8 cellular contexts compared by ENCODE assay signal in the genomic region with DNA sequence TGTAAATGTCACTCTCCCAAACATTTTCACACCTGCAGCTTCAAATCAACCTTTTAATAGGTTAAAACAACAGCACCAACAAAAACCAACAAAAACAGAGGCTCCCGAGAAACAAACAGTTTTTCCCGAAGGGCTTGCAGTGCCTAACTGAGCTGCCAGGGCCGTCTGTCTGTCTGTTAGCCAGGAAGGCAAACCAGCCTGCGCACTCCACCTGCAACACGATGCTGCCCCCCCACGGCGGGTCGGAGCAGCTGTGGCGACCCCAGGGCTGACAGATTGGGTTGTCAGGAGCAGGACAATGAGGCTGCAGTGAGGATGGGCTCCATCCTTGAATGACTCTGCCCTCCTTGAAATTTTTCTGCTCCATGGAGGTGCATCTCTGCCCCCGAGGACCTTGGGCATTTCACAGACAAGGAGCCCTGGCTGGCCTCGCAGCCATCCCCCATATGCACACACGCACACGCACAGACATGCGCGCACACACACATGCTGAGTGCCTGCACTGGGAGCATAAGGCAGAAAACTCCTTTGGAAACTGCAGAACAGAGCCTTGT. TPM values are rescaled to one million over a fixed set of nuclear protein-coding genes. Genes with fewer than 3 reads are reported as not detected.
DNase-seq lines count a peak whose midpoint lies in the region; ATAC-seq and TF ChIP-seq lines count a peak whose summit lies in the region.

No MANE protein-coding gene starts in this region.

- H3K9me3 ChIP-seq in neuronal stem cell (replicated peaks in 1 of 2; ENCODE audit: control insufficient read depth in 2 of 2, insufficient read depth in 1 of 2, low read depth in 1 of 2, low read length in 2 of 2) (peaks cover 0 to 6% of the 10 kb centered on the region in 2 donors), esophagus squamous epithelium (no peaks in the 10 kb centered on the region)

- no peak overlapping the region for H3K27ac Mint-ChIP-seq in activated naive CD4-positive, alpha-beta T cell treated with anti-CD3 and anti-CD28 coated beads, Interleukin-2, amount 50 U/mL, for 72 hours

- ATAC-seq in activated naive CD4-positive, alpha-beta T cell treated with anti-CD3 and anti-CD28 coated beads, Interleukin-2, amount 50 U/mL, for 72 hours = peak in 1 of 2 donors; percentile 40
- no peak for ATAC-seq in HG02885 (IDR thresholded peaks at IDR 0.05; ENCODE audit: poor library complexity, unreplicated experiment)

- H3K27me3 ChIP-seq in dorsolateral prefrontal cortex (peaks cover 0 to 81% (median 31%) of the 10 kb centered on the region in 45 donors), neuronal stem cell (ENCODE audit: control insufficient read depth in 3 of 3, insufficient read depth in 3 of 3, low read depth in 1 of 3, low read length in 3 of 3) (no peaks in the 10 kb centered on the region), esophagus squamous epithelium (peaks cover 0 to 92% (median 0%) of the 10 kb centered on the region in 4 donors)

- peak overlapping the region in 2 of 59 donors; percentile 13 to 28 for H3K27ac ChIP-seq in dorsolateral prefrontal cortex
- peak overlapping the region; percentile 91 for H3K27ac ChIP-seq in neuronal stem cell (replicated peaks; ENCODE audit: low read length)
- H3K27ac ChIP-seq in esophagus squamous epithelium = no peak overlapping the region

- H2BK12ac ChIP-seq in neuronal stem cell (ENCODE audit: low read length) = peak overlapping the region; percentile 99

- no peaks in the 10 kb centered on the region for H3K36me3 ChIP-seq in neuronal stem cell (replicated peaks in 1 of 2; ENCODE audit: control insufficient read depth in 2 of 2, insufficient read depth in 2 of 2, low read length in 2 of 2)
- H3K36me3 ChIP-seq in esophagus squamous epithelium = no peaks in the 10 kb centered on the region

- no peak overlapping the region for H3K4me2 ChIP-seq in neuronal stem cell (ENCODE audit: insufficient read depth, low read length, poor library complexity, severe bottlenecking)

- peak in 44 of 56 donors; percentile 9 to 60 (median 35) for TF ChIP-seq CTCF in dorsolateral prefrontal cortex (IDR thresholded peaks at IDR 0.05 in 54 of 56, conservative IDR thresholded peaks at IDR 0.05 in 2 of 56; ENCODE audit: low read depth in 1 of 56, partially characterized antibody in 56 of 56)
- peak in 1 of 6 experiments; percentile 36 for TF ChIP-seq CTCF in esophagus squamous epithelium (IDR thresholded peaks at IDR 0.05)

- peak overlapping the region; percentile 77 for H2AFZ ChIP-seq in neuronal stem cell (ENCODE audit: low read length)

- H2BK120ac ChIP-seq in neuronal stem cell (ENCODE audit: low read depth, low read length) = peak overlapping the region; percentile 61

- H3K4ac ChIP-seq in neuronal stem cell (ENCODE audit: low read length) = peak overlapping the region; percentile 1

- H2AK5ac ChIP-seq in neuronal stem cell (ENCODE audit: low read depth, low read length) = peak overlapping the region; percentile 98

- peak overlapping the region; percentile 91 for H2BK15ac ChIP-seq in neuronal stem cell (ENCODE audit: low read length)

- H3K9me3 Mint-ChIP-seq in activated naive CD4-positive, alpha-beta T cell treated with anti-CD3 and anti-CD28 coated beads, Interleukin-2, amount 50 U/mL, for 72 hours = no peaks in the 10 kb centered on the region

- H3K79me1 ChIP-seq in neuronal stem cell (ENCODE audit: low read depth, low read length) = no peaks in the 10 kb centered on the region

- no peaks in the 10 kb centered on the region for H3K36me3 Mint-ChIP-seq in activated naive CD4-positive, alpha-beta T cell treated with anti-CD3 and anti-CD28 coated beads, Interleukin-2, amount 50 U/mL, for 72 hours

- no peak for TF ChIP-seq POLR2A in esophagus squamous epithelium (IDR thresholded peaks at IDR 0.05)

- peak overlapping the region; percentile 96 for H3K18ac ChIP-seq in neuronal stem cell (ENCODE audit: low read length)

- intact Hi-C loops in dorsolateral prefrontal cortex (cut with DNase I) (loop anchor here in 1 of 2 donors (10.0 kb wide), 1 partner anchor 486 kb away; no protein-coding TSS in a partner anchor), esophagus squamous epithelium (cut with DNase I) (no loop called here)

- peak overlapping the region; percentile 63 for H3K9ac ChIP-seq in neuronal stem cell (ENCODE audit: low read depth, low read length, poor library complexity)

- H3K4me1 ChIP-seq in neuronal stem cell (ENCODE audit: control insufficient read depth in 2 of 2, insufficient read depth in 1 of 2, low read depth in 1 of 2, low read length in 2 of 2) (peaks cover 50 to 55% of the 10 kb centered on the region in 2 donors), esophagus squamous epithelium (peaks cover 0 to 19% (median 0%) of the 10 kb centered on the region in 3 donors)

- no CpG with 5 or more reads among the region's 15 CpGs for WGBS in neuronal stem cell (ENCODE audit: extremely low coverage in 2 of 2, insufficient read length in 2 of 2, insufficient replicate concordance in 1 of 2), 2 donors
- 36 to 70% methylated on average over 10 to 12 of the region's 15 CpGs for WGBS in esophagus squamous epithelium, 2 donors

- peak overlapping the region; percentile 35 for H3K23ac ChIP-seq in neuronal stem cell (ENCODE audit: low read depth, low read length, poor library complexity)

- H4K8ac ChIP-seq in neuronal stem cell (ENCODE audit: low read depth, low read length) = peak overlapping the region; percentile 83

- H4K91ac ChIP-seq in neuronal stem cell (ENCODE audit: low read depth, low read length, poor library complexity) = peak overlapping the region; percentile 90

- peak overlapping the region; percentile 95 for H2BK5ac ChIP-seq in neuronal stem cell (ENCODE audit: low read length)

- peak overlapping the region; percentile 60 for H3K14ac ChIP-seq in neuronal stem cell (ENCODE audit: low read length)

- H3K4me3 ChIP-seq in dorsolateral prefrontal cortex (peak overlapping the region in 1 of 59 donors; percentile 2), neuronal stem cell (ENCODE audit: low read length in 2 of 2) (peak overlapping the region in 1 of 2 donors; percentile 20), esophagus squamous epithelium (peak overlapping the region in 1 of 4 donors; percentile 2)

- DNase-seq in activated naive CD4-positive, alpha-beta T cell treated with anti-CD3 and anti-CD28 coated beads, Interleukin-2, amount 50 U/mL, for 72 hours (ENCODE audit: low spot score in 2 of 2) = peak; percentile 25 to 31
- no peak for DNase-seq in activated naive CD4-positive, alpha-beta T cell treated with anti-CD3 and anti-CD28 coated beads, Interleukin-2, amount 50 U/mL, for 16 hours
- DNase-seq in NCI-H345 treated with DMSO at 0.1 percent for 48 hours (lab: John Stamatoyannopoulos, UW; ENCODE audit: unreplicated experiment) = peak; percentile 62
- peak in 3 of 10 donors; percentile 30 to 39 (median 38) for DNase-seq in dorsolateral prefrontal cortex
- peak; percentile 69 for DNase-seq in neuronal stem cell (ENCODE audit: low spot score)
- DNase-seq in activated effector memory CD4-positive, alpha-beta T cell treated with Interleukin-2 at 50 U/mL for 16 hours = no peak
- DNase-seq in esophagus squamous epithelium (lab: John Stamatoyannopoulos, UW) = no peak

RNA-seq across cellular contexts. Expression of gene RTL1, which starts 2.6 kb away (rescaled TPM):
- total RNA-seq in activated naive CD4-positive, alpha-beta T cell treated with anti-CD3 and anti-CD28 coated beads, Interleukin-2, amount 50 U/mL, for 72 hours = not detected
- under 1 TPM in 83 of 120 experiments, not detected in 37; 0.08 to 0.47 (median 0.18) TPM for total RNA-seq in dorsolateral prefrontal cortex
- polyA plus RNA-seq in neuronal stem cell (2013, experiment 1 of 2) = 3.6 TPM
- 3.6 TPM for polyA plus RNA-seq in neuronal stem cell (2013, experiment 2 of 2)
- not detected for total RNA-seq in esophagus squamous epithelium

Comparison
In these comparisons a context has a peak if more than half of its experiments do, and no peak if none do; other contexts are left out.
1. DNase-seq: peak in activated naive CD4-positive, alpha-beta T cell treated with anti-CD3 and anti-CD28 coated beads, Interleukin-2, amount 50 U/mL, for 72 hours (2 of 2), NCI-H345 treated with DMSO at 0.1 percent for 48 hours (single experiment) and neuronal stem cell (single experiment); none in activated naive CD4-positive, alpha-beta T cell treated with anti-CD3 and anti-CD28 coated beads, Interleukin-2, amount 50 U/mL, for 16 hours (single experiment), activated effector memory CD4-positive, alpha-beta T cell treated with Interleukin-2 at 50 U/mL for 16 hours (single experiment) and esophagus squamous epithelium (single experiment).